In genomic region chr3:73361591-73361990, GRCh38 we compare ENCODE assay signal across 20 cellular contexts.
DNase-seq lines count a peak whose midpoint lies in the region; ATAC-seq and TF ChIP-seq lines count a peak whose summit lies in the region.
"Had no signal": no experiment of that assay in that cellular context is flagged by ENCODE, and none has a peak within 500 bp of the region (broad histone marks: within the 10 kb centered on the region; RNA-seq: fewer than 3 reads in every experiment).

No MANE protein-coding gene starts in this region.

- H3K27me3 Mint-ChIP-seq in Caco-2 (ENCODE audit: insufficient read depth, unreplicated experiment) (peaks cover 5% of the 10 kb centered on the region), nephron progenitor cell (ENCODE audit: low read depth, poor library complexity) (peaks cover 3% of the 10 kb centered on the region), glutamatergic neuron (ENCODE audit: unreplicated experiment) (peaks cover 3% of the 10 kb centered on the region)
- H3K27me3 Mint-ChIP-seq: CD4-positive, alpha-beta T cell had no signal

- TF ChIP-seq RAD21 in SK-N-SH (IDR thresholded peaks at IDR 0.05; ENCODE audit: low read length): no peak

- H3F3A ChIP-seq in SK-N-SH (replicated peaks; ENCODE audit: insufficient read depth): no peaks in the 10 kb centered on the region

- no peaks in the 10 kb centered on the region for H3K79me2 ChIP-seq in SK-N-SH (ENCODE audit: insufficient read depth)

- H3K9me2 ChIP-seq in SK-N-SH: no peaks in the 10 kb centered on the region

- peak in 1 of 2 experiments; percentile 64; a peak in 2 of 4 replicates for TF ChIP-seq EP300 in SK-N-SH (IDR thresholded peaks at IDR 0.05; ENCODE audit: borderline replicate concordance in 1 of 2, low read depth in 1 of 2, low read length in 1 of 2)

- H3K36me3 ChIP-seq in Caco-2 (ENCODE audit: control insufficient read depth, insufficient read depth, low read length) (no peaks in the 10 kb centered on the region), SK-N-SH (replicated peaks in 1 of 2; ENCODE audit: control insufficient read depth in 1 of 2, insufficient read depth in 2 of 2, low read length in 1 of 2) (no peaks in the 10 kb centered on the region)

- H3K27ac ChIP-seq in SK-N-SH (ENCODE audit: low read depth in 2 of 2, low read length in 1 of 2): peak overlapping the region in 1 of 2 experiments; percentile 39; a peak in 1 of 4 replicates
- H3K27ac ChIP-seq: 22Rv1, A549, C4-2B had no signal

- no peak overlapping the region for H3K4me2 ChIP-seq in SK-N-SH
- H3K4me2 ChIP-seq: A549 had no signal

- H3K36me3 Mint-ChIP-seq in Caco-2 (ENCODE audit: insufficient read depth, unreplicated experiment): no peaks in the 10 kb centered on the region
- peaks cover 5% of the 10 kb centered on the region for H3K36me3 Mint-ChIP-seq in nephron progenitor cell (ENCODE audit: low read depth)
- H3K36me3 Mint-ChIP-seq in glutamatergic neuron (ENCODE audit: unreplicated experiment): peaks cover 5% of the 10 kb centered on the region

- peak; percentile 41 to 52 for DNase-seq in Caco-2
- DNase-seq in SK-N-SH: no peak
- DNase-seq in islet precursor cell: peak; percentile 70
- DNase-seq in nephron progenitor cell: no peak
- no peak for DNase-seq in OCI-M2 (lab: John Stamatoyannopoulos, UW; ENCODE audit: unreplicated experiment)
- DNase-seq in activated CD8-positive, alpha-beta memory T cell treated with anti-CD3 and anti-CD28 coated beads for 24 hours: no peak
- no peak for DNase-seq in glutamatergic neuron
- DNase-seq: AML-193; CD4-positive, alpha-beta T cell; DMS153; DMS79; GF-D8; GOT3; H7; HFFc6 had no signal

- POLR2A ChIA-PET in Caco-2 (lab: Charles Lee) (no interaction called here), SK-N-SH (lab: Yijun Ruan, JAX) (no interaction called here)

- ATAC-seq in HG03571 (IDR thresholded peaks at IDR 0.05; ENCODE audit: unreplicated experiment): no peak
- ATAC-seq: A549, HCT116 had no signal

- 11% methylated on average over 3 of the region's 3 CpGs for WGBS in SK-N-SH (ENCODE audit: low lambda C conversion rate)

- H3K4me3 ChIP-seq in Caco-2 (ENCODE audit: low read depth, low read length) (no peak overlapping the region), SK-N-SH (ENCODE audit: low read depth in 2 of 2, low read length in 1 of 2) (no peak overlapping the region)
- H3K4me3 ChIP-seq: A549 had no signal

- BruUV-seq in Caco-2 (replicated peaks; lab: Mats Ljungman, UMichigan): no TSS peak

- no peak overlapping the region for H2AFZ ChIP-seq in SK-N-SH (ENCODE audit: low read depth)

- TF ChIP-seq CTCF in Caco-2 (IDR thresholded peaks at IDR 0.05; ENCODE audit: insufficient read depth in 1 of 2, low read depth in 1 of 2, low read length in 1 of 2, severe bottlenecking in 1 of 2, unreplicated experiment in 1 of 2) (no peak), SK-N-SH (IDR thresholded peaks at IDR 0.05) (no peak), nephron progenitor cell (IDR thresholded peaks at IDR 0.05) (no peak), glutamatergic neuron (IDR thresholded peaks at IDR 0.05; ENCODE audit: partially characterized antibody, unreplicated experiment) (no peak)

- peaks cover 7% of the 10 kb centered on the region; the same call in 1 of the 2 replicates for H3K9me3 ChIP-seq in Caco-2
- no peaks in the 10 kb centered on the region for H3K9me3 ChIP-seq in SK-N-SH

- CTCF ChIA-PET in Caco-2 (lab: Charles Lee): no interaction called here
- CTCF ChIA-PET in SK-N-SH (lab: Yijun Ruan, JAX): interaction anchor here (1.2 kb wide), 1 partner anchor 249 kb away, joined by 3 read pairs; no protein-coding TSS in a partner anchor

- H3K27ac Mint-ChIP-seq in Caco-2 (ENCODE audit: unreplicated experiment): no peak overlapping the region
- H3K27ac Mint-ChIP-seq in nephron progenitor cell: peak overlapping the region; percentile 24
- H3K27ac Mint-ChIP-seq in glutamatergic neuron (ENCODE audit: unreplicated experiment): no peak overlapping the region
- H3K27ac Mint-ChIP-seq: CD4-positive, alpha-beta T cell; HFFc6 had no signal

- H3K4me1 Mint-ChIP-seq in Caco-2 (ENCODE audit: low read depth, unreplicated experiment) (peaks cover 9% of the 10 kb centered on the region), nephron progenitor cell (peaks cover 11% of the 10 kb centered on the region), glutamatergic neuron (ENCODE audit: low read depth, unreplicated experiment) (no peaks in the 10 kb centered on the region)

- no peaks in the 10 kb centered on the region for H4K20me1 ChIP-seq in SK-N-SH (ENCODE audit: insufficient read depth)

- intact Hi-C loops in Caco-2 (cut with micrococcal nuclease; ENCODE audit: unreplicated experiment): no loop called here

- H3K4me3 Mint-ChIP-seq in Caco-2 (ENCODE audit: unreplicated experiment): no peak overlapping the region
- no peak overlapping the region for H3K4me3 Mint-ChIP-seq in nephron progenitor cell
- no peak overlapping the region for H3K4me3 Mint-ChIP-seq in glutamatergic neuron (ENCODE audit: unreplicated experiment)
- H3K4me3 Mint-ChIP-seq: CD4-positive, alpha-beta T cell; HFFc6 had no signal

- no peaks in the 10 kb centered on the region for H3K9me3 Mint-ChIP-seq in Caco-2 (ENCODE audit: unreplicated experiment)
- H3K9me3 Mint-ChIP-seq in nephron progenitor cell: peaks cover 37% of the 10 kb centered on the region
- no peaks in the 10 kb centered on the region for H3K9me3 Mint-ChIP-seq in glutamatergic neuron (ENCODE audit: unreplicated experiment)

- no peaks in the 10 kb centered on the region for H3K27me3 ChIP-seq in Caco-2 (replicated peaks; ENCODE audit: control insufficient read depth, insufficient read depth, low read length)
- H3K27me3 ChIP-seq in SK-N-SH (ENCODE audit: insufficient read depth): no peaks in the 10 kb centered on the region

- H3K4me1 ChIP-seq in Caco-2 (peaks cover 15% of the 10 kb centered on the region), SK-N-SH (ENCODE audit: control insufficient read depth in 1 of 2, insufficient read depth in 2 of 2, low read depth in 1 of 2, low read length in 1 of 2) (peaks cover 0 to 12% of the 10 kb centered on the region in 2 experiments; a peak in 1 of 4 replicates)
- H3K4me1 ChIP-seq: A549 had no signal

- H3K9ac ChIP-seq in SK-N-SH: no peak overlapping the region

TF ChIP-seq in SK-N-SH, 30 proteins besides CTCF, POLR2A, EP300 and RAD21:
- TF ChIP-seq POLR2AphosphoS5 (IDR thresholded peaks at IDR 0.05; ENCODE audit: low read depth, low read length) (no peak), RCOR1 (IDR thresholded peaks at IDR 0.05; ENCODE audit: low read length) (peak; percentile 58), FOXJ3 (CRISPR knock-in tag; IDR thresholded peaks at IDR 0.05) (peak; percentile 57; the same call in 1 of the 2 replicates), GATA2 (CRISPR knock-in tag; IDR thresholded peaks at IDR 0.05) (peak; percentile 87)

Comparison
In these comparisons a context has a peak if more than half of its experiments do, and no peak if none do; other contexts are left out.
1. DNase-seq: peak in Caco-2 (2 of 2) and islet precursor cell (single experiment); none in SK-N-SH (single experiment), nephron progenitor cell (single experiment), OCI-M2 (single experiment), activated CD8-positive, alpha-beta memory T cell treated with anti-CD3 and anti-CD28 coated beads for 24 hours (single experiment) and glutamatergic neuron (single experiment).